ENCODE assay signal across 22 cellular contexts in genomic region chr5:175025046-175025445, GRCh38.
DNase-seq lines count a peak whose midpoint lies in the region; ATAC-seq, FAIRE-seq and TF ChIP-seq lines count a peak whose summit lies in the region.
"Had no signal": no experiment of that assay in that cellular context is flagged by ENCODE, and none has a peak within 500 bp of the region (broad histone marks: within the 10 kb centered on the region; RNA-seq: fewer than 3 reads in every experiment).

No MANE protein-coding gene starts in this region.

- H3K4me1 ChIP-seq in IMR-90 (ENCODE audit: control insufficient read depth, insufficient read depth, low read length), result 0 out of 2 replicates have a peak, but pooled peaks cover 1% of the 10 kb centered on the region
- no peaks in the 10 kb centered on the region for H3K4me1 ChIP-seq in astrocyte (ENCODE audit: insufficient read depth, low read length)
- H3K4me1 ChIP-seq in fibroblast of lung (ENCODE audit: control insufficient read depth, extremely low read depth, insufficient read depth, low read length), result no peaks in the 10 kb centered on the region

- H3K4ac ChIP-seq in IMR-90 (ENCODE audit: low read depth, low read length), result no peak overlapping the region

- no peak for TF ChIP-seq RAD21 in IMR-90 (IDR thresholded peaks at IDR 0.05; ENCODE audit: low read length)

- H2BK120ac ChIP-seq in IMR-90 (ENCODE audit: low read depth, low read length), result no peak overlapping the region

- peaks cover 8% of the 10 kb centered on the region for H3K9me3 ChIP-seq in IMR-90 (ENCODE audit: control insufficient read depth, insufficient read depth, low read length)
- peaks cover 2% of the 10 kb centered on the region for H3K9me3 ChIP-seq in astrocyte (ENCODE audit: insufficient read depth, low read depth, low read length)
- H3K9me3 ChIP-seq in fibroblast of lung (ENCODE audit: control insufficient read depth, insufficient read depth, low read depth, low read length), result no peaks in the 10 kb centered on the region

- in situ Hi-C loops in IMR-90 (cut with MboI; ENCODE audit: low sequenced_read_pairs), result no loop called here

- no peak overlapping the region for H3K23ac ChIP-seq in IMR-90 (ENCODE audit: low read depth, low read length)

- H4K5ac ChIP-seq in IMR-90 (ENCODE audit: low read depth, low read length), result no peak overlapping the region

- H2AK5ac ChIP-seq in IMR-90 (ENCODE audit: low read depth, low read length), result no peak overlapping the region

- H2BK5ac ChIP-seq in IMR-90 (ENCODE audit: low read depth, low read length, poor library complexity, severe bottlenecking), result no peak overlapping the region

- H4K8ac ChIP-seq in IMR-90 (ENCODE audit: low read depth in 2 of 2, low read length in 2 of 2), result no peak overlapping the region

- intact Hi-C loops in IMR-90 (cut with micrococcal nuclease), result no loop called here

- H3K27ac ChIP-seq in IMR-90 (ENCODE audit: insufficient read depth, low read length) (no peak overlapping the region), astrocyte (ENCODE audit: low read depth, low read length) (no peak overlapping the region), fibroblast of lung (ENCODE audit: insufficient read depth, low read length) (no peak overlapping the region)
- H3K27ac ChIP-seq: SK-N-MC had no signal

- peaks cover 10% of the 10 kb centered on the region for H3K9me3 Mint-ChIP-seq in astrocyte (ENCODE audit: unreplicated experiment)

- H3K36me3 ChIP-seq in IMR-90 (ENCODE audit: control insufficient read depth, insufficient read depth, low read length) (no peaks in the 10 kb centered on the region), astrocyte (ENCODE audit: insufficient read depth, low read length) (no peaks in the 10 kb centered on the region), fibroblast of lung (ENCODE audit: control insufficient read depth, insufficient read depth, low read length) (no peaks in the 10 kb centered on the region)
- H3K36me3 ChIP-seq: MG63 had no signal

- no peak overlapping the region for H3K56ac ChIP-seq in IMR-90 (ENCODE audit: extremely low read depth, insufficient read depth, low read length)

- TF ChIP-seq POLR2A in IMR-90 (IDR thresholded peaks at IDR 0.05; ENCODE audit: low read depth, low read length), result no peak

- H4K20me1 ChIP-seq in IMR-90 (ENCODE audit: insufficient read depth, low read length) (no peaks in the 10 kb centered on the region), astrocyte (ENCODE audit: insufficient read depth, low read length) (no peaks in the 10 kb centered on the region), fibroblast of lung (ENCODE audit: control insufficient read depth, extremely low read depth, insufficient read depth, low read length) (no peaks in the 10 kb centered on the region)

- no CpG with 5 or more reads among the region's 4 CpGs for WGBS in IMR-90 (ENCODE audit: extremely low coverage in 2 of 2, insufficient read length in 1 of 2), 2 experiments

- no peak overlapping the region for H3K18ac ChIP-seq in IMR-90 (ENCODE audit: low read depth, low read length)

- H2BK20ac ChIP-seq in IMR-90 (ENCODE audit: low read depth, low read length), result no peak overlapping the region

- no peaks in the 10 kb centered on the region for H3K9me1 ChIP-seq in IMR-90 (ENCODE audit: insufficient read depth, low read length)

- H3K4me2 ChIP-seq in IMR-90 (ENCODE audit: low read depth, low read length) (no peak overlapping the region), astrocyte (ENCODE audit: low read length) (no peak overlapping the region), fibroblast of lung (ENCODE audit: extremely low read depth, insufficient read depth, low read length) (no peak overlapping the region)

- no peak for ATAC-seq in IMR-90 (ENCODE audit: low read depth)
- no peak for ATAC-seq in GM18907 (IDR thresholded peaks at IDR 0.05; ENCODE audit: unreplicated experiment)
- ATAC-seq: HCT116 had no signal

- no peak overlapping the region for H4K91ac ChIP-seq in IMR-90 (ENCODE audit: insufficient read depth, low read depth, low read length)

- TF ChIP-seq CTCF in IMR-90 (conservative IDR thresholded peaks at IDR 0.05; ENCODE audit: low read depth, low read length), result no peak
- TF ChIP-seq CTCF in astrocyte (IDR thresholded peaks at IDR 0.05; ENCODE audit: insufficient read depth, low read depth, low read length), result no peak
- TF ChIP-seq CTCF in fibroblast of lung (conservative IDR thresholded peaks at IDR 0.05 in 1 of 2, IDR thresholded peaks at IDR 0.05 in 1 of 2; ENCODE audit: low read depth in 1 of 2, low read length in 2 of 2), result no peak
- no peak for TF ChIP-seq CTCF in GM20000 (IDR thresholded peaks at IDR 0.05; ENCODE audit: extremely low read depth, missing control alignments)

- H3K79me1 ChIP-seq in IMR-90 (ENCODE audit: low read depth in 1 of 2, low read length in 2 of 2), result no peaks in the 10 kb centered on the region

- H3K27me3 ChIP-seq in IMR-90 (ENCODE audit: control insufficient read depth, insufficient read depth, low read length) (no peaks in the 10 kb centered on the region), astrocyte (ENCODE audit: insufficient read depth, low read length) (no peaks in the 10 kb centered on the region), fibroblast of lung (ENCODE audit: control insufficient read depth, insufficient read depth, low read length) (no peaks in the 10 kb centered on the region)
- H3K27me3 ChIP-seq: MG63 had no signal

- no peak overlapping the region for H3K14ac ChIP-seq in IMR-90 (replicated peaks; ENCODE audit: low read depth, low read length)

- H3K4me3 Mint-ChIP-seq in astrocyte (ENCODE audit: unreplicated experiment), result no peak overlapping the region
- H3K4me3 Mint-ChIP-seq: B cell had no signal

- no peak overlapping the region for H2BK15ac ChIP-seq in IMR-90 (ENCODE audit: low read depth, low read length)

- FAIRE-seq in astrocyte (lab: Jason Lieb, UNC), result no peak
- FAIRE-seq: D721Med, H1, RCC 7860 had no signal

- POLR2A ChIA-PET in IMR-90 (lab: Charles Lee; ENCODE audit: unreplicated experiment), result no interaction called here

- H3K9ac ChIP-seq in IMR-90 (ENCODE audit: low read depth, low read length) (no peak overlapping the region), astrocyte (ENCODE audit: low read length) (no peak overlapping the region), fibroblast of lung (ENCODE audit: insufficient read depth, low read length) (no peak overlapping the region)

- H2AFZ ChIP-seq in IMR-90 (replicated peaks; ENCODE audit: low read length, poor library complexity) (no peak overlapping the region), astrocyte (ENCODE audit: low read depth, low read length) (no peak overlapping the region), fibroblast of lung (ENCODE audit: low read length) (no peak overlapping the region)

- BruUV-seq in IMR-90 (replicated peaks; lab: Mats Ljungman, UMichigan), result no TSS peak

- CTCF ChIA-PET in IMR-90 (lab: Yijun Ruan, JAX), result no interaction called here

- peak; percentile 62 for DNase-seq in A172 (ENCODE audit: low spot score)
- peak; percentile 7 for DNase-seq in IMR-90
- DNase-seq in astrocyte (ENCODE audit: low read depth), result peak; percentile 10
- DNase-seq in fibroblast of lung (ENCODE audit: low read depth in 2 of 2), result peak; percentile 17 to 52
- no peak for DNase-seq in NCI-H1694 treated with DMSO at 0.1 percent for 48 hours (lab: John Stamatoyannopoulos, UW)
- no peak for DNase-seq in GM20000 (ENCODE audit: low spot score)
- DNase-seq: 8988T, DMS53, Kasumi-1, MG63, NCI-H1417, NCI-H187, NCI-H446, NCI-H526, SHP77 had no signal

- H3K79me2 ChIP-seq in astrocyte (ENCODE audit: insufficient read depth, low read length) (no peaks in the 10 kb centered on the region), fibroblast of lung (ENCODE audit: control insufficient read depth, insufficient read depth, low read length) (no peaks in the 10 kb centered on the region)

- dilution Hi-C loops in IMR-90 (cut with HindIII; ENCODE audit: low sequenced_read_pairs, unreplicated experiment), result no loop called here

- H3K4me3 ChIP-seq in IMR-90 (ENCODE audit: insufficient read depth, low read depth, low read length), result no peak overlapping the region
- no peak overlapping the region for H3K4me3 ChIP-seq in astrocyte (ENCODE audit: insufficient read depth, low read depth, low read length)
- H3K4me3 ChIP-seq in fibroblast of lung (replicated peaks in 1 of 4; ENCODE audit: control extremely low read depth in 1 of 4, insufficient read depth in 1 of 4, low read depth in 3 of 4, low read length in 4 of 4), result no peak overlapping the region
- H3K4me3 ChIP-seq: MG63, SK-N-MC had no signal

- no peak overlapping the region for H2AK9ac ChIP-seq in IMR-90 (replicated peaks; ENCODE audit: low read depth, low read length, poor library complexity)

- H3K4me1 Mint-ChIP-seq in astrocyte (ENCODE audit: low read depth, unreplicated experiment), result peaks cover 7% of the 10 kb centered on the region
- H3K4me1 Mint-ChIP-seq: B cell had no signal

- H3K27me3 Mint-ChIP-seq in astrocyte (ENCODE audit: low read depth, unreplicated experiment), result peaks cover 15% of the 10 kb centered on the region

- H3K27ac Mint-ChIP-seq in astrocyte (ENCODE audit: unreplicated experiment), result no peak overlapping the region
- H3K27ac Mint-ChIP-seq: B cell had no signal

- H3K36me3 Mint-ChIP-seq in astrocyte (ENCODE audit: low read depth, unreplicated experiment), result peaks cover 1% of the 10 kb centered on the region

TF ChIP-seq in IMR-90, 13 proteins besides CTCF, POLR2A, EP300 and RAD21 (continues in another document):
- TF ChIP-seq BHLHE40 (IDR thresholded peaks at IDR 0.05; ENCODE audit: low read depth, low read length) (no peak), MAFK (IDR thresholded peaks at IDR 0.05; ENCODE audit: low read depth, low read length) (no peak), CEBPB (IDR thresholded peaks at IDR 0.05; ENCODE audit: low read depth, low read length) (no peak), NFE2L2 (IDR thresholded peaks at IDR 0.05; ENCODE audit: low read depth, low read length) (no peak), MXI1 (IDR thresholded peaks at IDR 0.05; ENCODE audit: borderline replicate concordance, low read depth, low read length) (no peak), RCOR1 (IDR thresholded peaks at IDR 0.05; ENCODE audit: insufficient replicate concordance, low read length) (no peak), RFX5 (IDR thresholded peaks at IDR 0.05; ENCODE audit: low read depth, low read length) (no peak), USF2 (IDR thresholded peaks at IDR 0.05; ENCODE audit: low read depth, low read length) (no peak)

Comparison
In these comparisons a context has a peak if more than half of its experiments do, and no peak if none do; other contexts are left out.
1. DNase-seq: peak in A172 (single experiment), IMR-90 (single experiment), astrocyte (single experiment) and fibroblast of lung (2 of 2); none in NCI-H1694 treated with DMSO at 0.1 percent for 48 hours (single experiment) and GM20000 (single experiment).